In the genomic region with DNA sequence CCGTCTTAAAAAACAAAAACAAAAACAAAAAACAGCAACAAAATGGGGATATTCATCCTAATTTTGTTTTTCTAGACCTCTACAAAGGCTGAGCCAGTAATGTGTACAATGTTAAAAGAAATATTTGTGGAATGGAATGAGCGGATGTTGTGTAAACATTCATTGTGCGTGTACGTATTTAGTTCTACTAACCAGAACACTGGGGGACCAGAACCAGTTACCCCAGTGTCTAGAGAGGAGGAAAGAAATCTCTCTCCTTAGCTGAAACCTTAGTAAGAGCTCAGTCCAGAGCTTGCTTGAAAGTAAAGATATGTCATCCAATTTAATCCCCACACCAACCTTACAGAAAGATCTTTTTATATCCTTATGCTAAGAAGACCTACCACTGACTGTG, we compare ENCODE assay signal across 9 cellular contexts.
DNase-seq lines count a peak whose midpoint lies in the region; ATAC-seq and TF ChIP-seq lines count a peak whose summit lies in the region.
"Had no signal": no experiment of that assay in that cellular context is flagged by ENCODE, and none has a peak within 500 bp of the region (broad histone marks: within the 10 kb centered on the region; RNA-seq: fewer than 3 reads in every experiment).

No MANE protein-coding gene starts in this region.

- TF ChIP-seq EP300 in esophagus muscularis mucosa (IDR thresholded peaks at IDR 0.05), result no peak

- peak overlapping the region; percentile 69 for H3K27ac ChIP-seq in DND-41 (ENCODE audit: low read length)
- H3K27ac ChIP-seq in SU-DHL-6 (ENCODE audit: low read depth, low read length), result no peak overlapping the region
- peak overlapping the region; percentile 38 to 64 (median 58) for H3K27ac ChIP-seq in esophagus muscularis mucosa (replicated peaks in 1 of 4)
- H3K27ac ChIP-seq in psoas muscle, result peak overlapping the region; percentile 72
- H3K27ac ChIP-seq: KMS-11 had no signal

- no peaks in the 10 kb centered on the region for H3F3A ChIP-seq in SU-DHL-6 (ENCODE audit: insufficient read depth)

- H3K36me3 ChIP-seq in DND-41 (ENCODE audit: insufficient read depth, low read length), result no peaks in the 10 kb centered on the region
- H3K36me3 ChIP-seq in SU-DHL-6 (ENCODE audit: low read length), result no peaks in the 10 kb centered on the region
- H3K36me3 ChIP-seq in esophagus muscularis mucosa, result no peaks in the 10 kb centered on the region
- no peaks in the 10 kb centered on the region for H3K36me3 ChIP-seq in psoas muscle (ENCODE audit: insufficient read depth in 1 of 2, low read depth in 1 of 2)

- H3K4me3 Mint-ChIP-seq in WTC11, result no peak overlapping the region

- H3K4me2 ChIP-seq in DND-41 (ENCODE audit: insufficient read depth, low read length) (no peak overlapping the region), SU-DHL-6 (ENCODE audit: low read depth, low read length, poor library complexity, severe bottlenecking) (peak overlapping the region; percentile 20)
- H3K4me2 ChIP-seq: KMS-11 had no signal

- no peak overlapping the region for H3K27ac Mint-ChIP-seq in WTC11

- H4K20me1 ChIP-seq in DND-41 (ENCODE audit: insufficient read depth, low read length) (no peaks in the 10 kb centered on the region), SU-DHL-6 (ENCODE audit: low read depth, low read length) (no peaks in the 10 kb centered on the region)

- WGBS in esophagus muscularis mucosa, result 48% methylated on average over 4 of the region's 4 CpGs
- WGBS in psoas muscle, 3 donors, result 63 to 77% (median 71%) methylated on average over 4 of the region's 4 CpGs

- CTCF ChIA-PET in WTC11 (lab: Charles Lee), result interaction anchor here (1.2 kb wide), 1 partner anchor 9 kb away, joined by 3 read pairs; no protein-coding TSS in a partner anchor

- DNase-seq in DND-41 (no peak), esophagus muscularis mucosa (ENCODE audit: extremely low spot score) (no peak), psoas muscle (no peak), C1 segment of cervical spinal cord (lab: John Stamatoyannopoulos, UW) (no peak), WTC11 (ENCODE audit: low spot score) (no peak), NCI-H748 treated with DMSO at 0.1 percent for 48 hours (lab: John Stamatoyannopoulos, UW) (no peak)

- H3K9me3 ChIP-seq in DND-41 (ENCODE audit: insufficient read depth, low read length, severe bottlenecking) (no peaks in the 10 kb centered on the region), SU-DHL-6 (ENCODE audit: insufficient read depth, low read length) (no peaks in the 10 kb centered on the region), esophagus muscularis mucosa (no peaks in the 10 kb centered on the region), psoas muscle (no peaks in the 10 kb centered on the region)

- TF ChIP-seq CTCF in DND-41 (IDR thresholded peaks at IDR 0.05; ENCODE audit: borderline replicate concordance, extremely low read depth, low read length, poor library complexity, severe bottlenecking) (no peak), SU-DHL-6 (IDR thresholded peaks at IDR 0.05; ENCODE audit: insufficient read depth, low read length, poor library complexity, severe bottlenecking) (no peak), esophagus muscularis mucosa (IDR thresholded peaks at IDR 0.05) (no peak), psoas muscle (IDR thresholded peaks at IDR 0.05) (no peak), WTC11 (IDR thresholded peaks at IDR 0.05) (no peak)

- H2AFZ ChIP-seq in DND-41 (ENCODE audit: low read depth, low read length), result peak overlapping the region; percentile 72; the same call in 1 of the 2 replicates
- H2AFZ ChIP-seq in SU-DHL-6 (ENCODE audit: low read depth, low read length, severe bottlenecking), result no peak overlapping the region

- TF ChIP-seq POLR2A in esophagus muscularis mucosa (IDR thresholded peaks at IDR 0.05; ENCODE audit: low read depth), result no peak

- no peak overlapping the region for H3K4me3 ChIP-seq in DND-41 (ENCODE audit: low read depth in 1 of 2, low read length in 2 of 2)
- no peak overlapping the region for H3K4me3 ChIP-seq in SU-DHL-6 (ENCODE audit: insufficient read depth, low read length, poor library complexity, severe bottlenecking)
- H3K4me3 ChIP-seq in esophagus muscularis mucosa, result no peak overlapping the region
- no peak overlapping the region for H3K4me3 ChIP-seq in psoas muscle

- H3K9me3 Mint-ChIP-seq in WTC11, result no peaks in the 10 kb centered on the region

- H3K27me3 ChIP-seq in DND-41 (ENCODE audit: insufficient read depth, low read length, poor library complexity), result no peaks in the 10 kb centered on the region
- H3K27me3 ChIP-seq in SU-DHL-6 (ENCODE audit: low read length), result no peaks in the 10 kb centered on the region
- no peaks in the 10 kb centered on the region for H3K27me3 ChIP-seq in esophagus muscularis mucosa
- no peaks in the 10 kb centered on the region for H3K27me3 ChIP-seq in psoas muscle (ENCODE audit: insufficient read depth in 3 of 3, low read length in 2 of 3)

- H3K4me1 ChIP-seq in DND-41 (ENCODE audit: insufficient read depth, low read length) (peaks cover 15% of the 10 kb centered on the region), esophagus muscularis mucosa (peaks cover 19 to 33% (median 22%) of the 10 kb centered on the region in 4 donors), psoas muscle (peaks cover 24% of the 10 kb centered on the region)

- intact Hi-C loops in esophagus muscularis mucosa (cut with DNase I) (loop anchor here (10.0 kb wide), 1 partner anchor 103 kb away; the partner anchor contains the start of gene CPEB4), psoas muscle (cut with DNase I) (loop anchor here in 1 of 2 donors (5.0 kb wide), 1 partner anchor 106 kb away; the partner anchor contains the start of gene CPEB4)

- H3K4me1 Mint-ChIP-seq in WTC11, result peaks cover 25% of the 10 kb centered on the region

- H3K79me2 ChIP-seq in DND-41 (ENCODE audit: insufficient read depth, low read length), result no peaks in the 10 kb centered on the region
- no peaks in the 10 kb centered on the region for H3K79me2 ChIP-seq in SU-DHL-6 (ENCODE audit: insufficient read depth, low read length)

- POLR2A ChIA-PET in WTC11 (lab: Charles Lee), result no interaction called here

- no peak overlapping the region for H3K9ac ChIP-seq in DND-41 (ENCODE audit: low read depth, low read length)
- no peak overlapping the region for H3K9ac ChIP-seq in SU-DHL-6 (ENCODE audit: low read length)
- H3K9ac ChIP-seq: KMS-11 had no signal

- ATAC-seq in DND-41 (ENCODE audit: insufficient read depth, low read depth) (no peak), psoas muscle (peak in 1 of 4 donors; percentile 19), HG03342 (IDR thresholded peaks at IDR 0.05; ENCODE audit: unreplicated experiment) (no peak), WTC11 (no peak)

- no peaks in the 10 kb centered on the region for H3K9me2 ChIP-seq in SU-DHL-6 (replicated peaks; ENCODE audit: insufficient read depth, low read length)

- H3K27me3 Mint-ChIP-seq in WTC11 (ENCODE audit: low read depth), result no peaks in the 10 kb centered on the region

- H3K36me3 Mint-ChIP-seq in WTC11, result no peaks in the 10 kb centered on the region

TF ChIP-seq in WTC11, 78 proteins besides CTCF, POLR2A, EP300 and RAD21 (continues in another document):
- no peak for TF ChIP-seq EMX1 (CRISPR knock-in tag; IDR thresholded peaks at IDR 0.05)
- TF ChIP-seq CREM (CRISPR knock-in tag; IDR thresholded peaks at IDR 0.05), result no peak
- no peak for TF ChIP-seq ZNF396 (CRISPR knock-in tag; IDR thresholded peaks at IDR 0.05; ENCODE audit: borderline replicate concordance)
- no peak for TF ChIP-seq STAT6 (CRISPR knock-in tag; conservative IDR thresholded peaks at IDR 0.05; ENCODE audit: low read depth)
- no peak for TF ChIP-seq NFE2L1 (CRISPR knock-in tag; IDR thresholded peaks at IDR 0.05)
- no peak for TF ChIP-seq ZNF425 (CRISPR knock-in tag; conservative IDR thresholded peaks at IDR 0.05)
- TF ChIP-seq, protein P1, sequence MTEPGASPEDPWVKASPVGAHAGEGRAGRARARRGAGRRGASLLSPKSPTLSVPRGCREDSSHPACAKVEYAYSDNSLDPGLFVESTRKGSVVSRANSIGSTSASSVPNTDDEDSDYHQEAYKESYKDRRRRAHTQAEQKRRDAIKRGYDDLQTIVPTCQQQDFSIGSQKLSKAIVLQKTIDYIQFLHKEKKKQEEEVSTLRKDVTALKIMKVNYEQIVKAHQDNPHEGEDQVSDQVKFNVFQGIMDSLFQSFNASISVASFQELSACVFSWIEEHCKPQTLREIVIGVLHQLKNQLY (CRISPR knock-in tag; IDR thresholded peaks at IDR 0.05), result no peak
- TF ChIP-seq ESRRA (CRISPR knock-in tag; IDR thresholded peaks at IDR 0.05; ENCODE audit: borderline replicate concordance), result no peak
- TF ChIP-seq ZNF416 (CRISPR knock-in tag; IDR thresholded peaks at IDR 0.05), result no peak
